In genomic region chr7:153385502-153385901, GRCh38 we compare ENCODE assay signal across 18 cellular contexts.
"Had no signal": no experiment of that assay in that cellular context is flagged by ENCODE, and none has a peak within 500 bp of the region (broad histone marks: within the 10 kb centered on the region; RNA-seq: fewer than 3 reads in every experiment).

No MANE protein-coding gene starts in this region.

- DNase-seq: dermis blood vessel endothelial cell; dorsolateral prefrontal cortex; effector CD4-positive, alpha-beta T cell; effector memory CD8-positive, alpha-beta T cell; esophagus squamous epithelium; foreskin fibroblast; foreskin melanocyte; gastrocnemius medialis; glutamatergic neuron; heart right ventricle; hippocampal formation; left cardiac atrium; left lung; left ventricle myocardium superior; lower lobe of right lung; mesenchymal stem cell; mucosa of descending colon had no signal

- H3K4me3 ChIP-seq: colonic mucosa, dorsolateral prefrontal cortex, esophagus squamous epithelium, gastrocnemius medialis, heart right ventricle, left lung, lower lobe of right lung, mucosa of descending colon had no signal

- H3K27me3 ChIP-seq: colonic mucosa, esophagus squamous epithelium, gastrocnemius medialis, left lung had no signal

- H3K4me1 ChIP-seq: colonic mucosa, gastrocnemius medialis, left lung, lower lobe of right lung had no signal

- H3K36me3 ChIP-seq: colonic mucosa, esophagus squamous epithelium, gastrocnemius medialis, heart right ventricle, left lung, lower lobe of right lung had no signal

- H3K9me3 ChIP-seq: colonic mucosa, esophagus squamous epithelium, gastrocnemius medialis, lower lobe of right lung had no signal

- H3K27ac ChIP-seq: colonic mucosa, dorsolateral prefrontal cortex, esophagus squamous epithelium, gastrocnemius medialis, heart right ventricle, left lung, lower lobe of right lung had no signal
